21 cellular contexts compared by ENCODE assay signal in the genomic region with DNA sequence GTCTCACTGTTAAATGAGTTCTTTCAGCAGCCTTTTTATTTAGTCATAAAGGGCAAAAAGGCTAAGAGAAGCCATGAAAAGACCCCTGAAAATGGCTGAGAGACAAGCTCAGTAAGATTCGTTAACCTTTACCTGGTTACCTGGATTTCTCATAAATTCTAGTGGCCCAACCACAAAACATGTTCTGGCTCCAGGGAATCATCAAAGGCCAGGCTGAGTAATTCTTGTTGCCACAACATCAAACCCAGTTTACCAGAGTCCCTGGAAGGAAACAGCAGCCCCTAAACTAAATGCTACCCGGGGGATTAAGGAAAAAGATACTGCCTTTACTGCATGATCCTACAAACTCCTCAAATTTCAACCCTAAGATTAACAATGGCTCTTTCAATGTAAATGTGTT. TPM values are rescaled to one million over a fixed set of nuclear protein-coding genes. Genes with fewer than 3 reads are reported as not detected.
DNase-seq lines count a peak whose midpoint lies in the region; ATAC-seq and TF ChIP-seq lines count a peak whose summit lies in the region.
"Had no signal": no experiment of that assay in that cellular context is flagged by ENCODE, and none has a peak within 500 bp of the region (broad histone marks: within the 10 kb centered on the region; RNA-seq: fewer than 3 reads in every experiment).

No MANE protein-coding gene starts in this region.

- no peaks in the 10 kb centered on the region for H3K27me3 ChIP-seq in CD4-positive, alpha-beta T cell (ENCODE audit: control insufficient read depth, insufficient read depth, low read length)
- no peaks in the 10 kb centered on the region for H3K27me3 ChIP-seq in psoas muscle (ENCODE audit: insufficient read depth in 3 of 3, low read length in 2 of 3)
- H3K27me3 ChIP-seq: cardiac muscle cell, ovary, sigmoid colon, thyroid gland had no signal

- H3K9me3 Mint-ChIP-seq in CD4-positive, alpha-beta T cell = no peaks in the 10 kb centered on the region
- H3K9me3 Mint-ChIP-seq in stimulated activated naive CD8-positive, alpha-beta T cell treated with anti-CD3 and anti-CD28 coated beads, Interleukin-15, amount 100 ng/mL, for 72 hours = no peaks in the 10 kb centered on the region
- H3K9me3 Mint-ChIP-seq: naive B cell; stimulated activated naive B cell treated with anti-CD40 and anti-IgM and Interleukin-4, amounts not matched to agents 10 μg/mL and 1 μg/mL and 100 μg/mL, for 72 hours had no signal

- no peak for ATAC-seq in CD4-positive, alpha-beta T cell (ENCODE audit: poor library complexity)
- ATAC-seq in psoas muscle (no peak), Right ventricle myocardium superior (ENCODE audit: poor library complexity) (no peak), GM21786 (IDR thresholded peaks at IDR 0.05; ENCODE audit: unreplicated experiment) (no peak), GM18517 (IDR thresholded peaks at IDR 0.05; ENCODE audit: unreplicated experiment) (no peak)
- ATAC-seq in stimulated activated naive CD8-positive, alpha-beta T cell treated with anti-CD3 and anti-CD28 coated beads, Interleukin-15, amount 100 ng/mL, for 72 hours = no peak

- H3K27ac ChIP-seq in CD4-positive, alpha-beta T cell (ENCODE audit: low read depth, low read length) = peak overlapping the region; percentile 25
- H3K27ac ChIP-seq in epithelial cell of prostate (peak overlapping the region; percentile 11), psoas muscle (peak overlapping the region; percentile 42)
- H3K27ac ChIP-seq: cardiac muscle cell, ovary, sigmoid colon, thyroid gland, WERI-Rb-1 had no signal

- no peaks in the 10 kb centered on the region for H3K27me3 Mint-ChIP-seq in CD4-positive, alpha-beta T cell
- no peaks in the 10 kb centered on the region for H3K27me3 Mint-ChIP-seq in stimulated activated naive CD8-positive, alpha-beta T cell treated with anti-CD3 and anti-CD28 coated beads, Interleukin-15, amount 100 ng/mL, for 72 hours
- H3K27me3 Mint-ChIP-seq: naive B cell; stimulated activated naive B cell treated with anti-CD40 and anti-IgM and Interleukin-4, amounts not matched to agents 10 μg/mL and 1 μg/mL and 100 μg/mL, for 72 hours had no signal

- POLR2A ChIA-PET in CD4-positive, alpha-beta T cell (lab: Charles Lee) = interaction anchor here (0.8 to 11.1 kb wide), 6 partner anchors 7 to 37 kb away, joined by 4 to 106 read pairs (median 9); no protein-coding TSS in a partner anchor

- WGBS in psoas muscle, 3 donors = 53 to 71% (median 67%) methylated on average over 2 of the region's 2 CpGs

- H3K4me1 ChIP-seq in psoas muscle = peaks cover 62% of the 10 kb centered on the region
- H3K4me1 ChIP-seq: Caco-2 had no signal

- no peak overlapping the region for H3K27ac Mint-ChIP-seq in CD4-positive, alpha-beta T cell
- H3K27ac Mint-ChIP-seq in stimulated activated naive CD8-positive, alpha-beta T cell treated with anti-CD3 and anti-CD28 coated beads, Interleukin-15, amount 100 ng/mL, for 72 hours = peak overlapping the region in 1 of 2 donors; percentile 22

- no peak for TF ChIP-seq CTCF in CD4-positive, alpha-beta T cell (IDR thresholded peaks at IDR 0.05)
- TF ChIP-seq CTCF in LNCaP clone FGC (IDR thresholded peaks at IDR 0.05; ENCODE audit: control insufficient read depth, extremely low read depth, insufficient read depth) = no peak
- TF ChIP-seq CTCF in psoas muscle (IDR thresholded peaks at IDR 0.05) = no peak

- H3K36me3 Mint-ChIP-seq in CD4-positive, alpha-beta T cell (ENCODE audit: low read depth) = peaks cover 23% of the 10 kb centered on the region

- no peaks in the 10 kb centered on the region for H3K36me3 ChIP-seq in psoas muscle (ENCODE audit: insufficient read depth in 1 of 2, low read depth in 1 of 2)
- H3K36me3 ChIP-seq: cardiac muscle cell, ovary, sigmoid colon, thyroid gland had no signal

- DNase-seq in CD4-positive, alpha-beta T cell = no peak
- no peak for DNase-seq in LNCaP clone FGC (ENCODE audit: low read depth)
- DNase-seq in epithelial cell of prostate (ENCODE audit: low read depth, low spot score) = no peak
- no peak for DNase-seq in psoas muscle
- no peak for DNase-seq in Right ventricle myocardium superior
- DNase-seq in stimulated activated naive CD8-positive, alpha-beta T cell treated with anti-CD3 and anti-CD28 coated beads, Interleukin-15, amount 100 ng/mL, for 72 hours = no peak
- DNase-seq: activated gamma-delta T cell; Caco-2; erythroblast; mesendoderm; naive B cell; NCI-H1436 treated with DMSO at 0.1 percent for 48 hours; ovary; SIG-M5; sigmoid colon; stimulated activated naive B cell treated with anti-CD40 and anti-IgM and Interleukin-4, amounts not matched to agents 10 μg/mL and 1 μg/mL and 100 μg/mL, for 72 hours; thyroid gland; WERI-Rb-1 had no signal

- H3K4me3 ChIP-seq in LNCaP clone FGC (ENCODE audit: low read depth, low read length) = peak overlapping the region; percentile 20; the same call in 1 of the 2 replicates
- no peak overlapping the region for H3K4me3 ChIP-seq in psoas muscle
- H3K4me3 ChIP-seq: cardiac muscle cell, ovary, sigmoid colon, thyroid gland had no signal

- no peaks in the 10 kb centered on the region for H3K9me3 ChIP-seq in CD4-positive, alpha-beta T cell (ENCODE audit: control insufficient read depth, low read length)
- H3K9me3 ChIP-seq in psoas muscle = no peaks in the 10 kb centered on the region
- H3K9me3 ChIP-seq: Caco-2, ovary, sigmoid colon, thyroid gland had no signal

- H3K4me1 Mint-ChIP-seq in CD4-positive, alpha-beta T cell (ENCODE audit: low read depth) = peaks cover 31% of the 10 kb centered on the region
- H3K4me1 Mint-ChIP-seq in stimulated activated naive CD8-positive, alpha-beta T cell treated with anti-CD3 and anti-CD28 coated beads, Interleukin-15, amount 100 ng/mL, for 72 hours = peaks cover 54% of the 10 kb centered on the region

- intact Hi-C loops in CD4-positive, alpha-beta T cell (cut with DNase I, micrococcal nuclease) = no loop called here
- intact Hi-C loops in psoas muscle (cut with DNase I) = no loop called here
- intact Hi-C loops in Right ventricle myocardium superior (cut with DNase I) = no loop called here

- CTCF ChIA-PET in CD4-positive, alpha-beta T cell (lab: Charles Lee) = interaction anchor here (0.8 to 1.4 kb wide), 5 partner anchors 12 to 30 kb away, joined by 3 to 4 read pairs (median 3); no protein-coding TSS in a partner anchor

- H3K4me3 Mint-ChIP-seq in CD4-positive, alpha-beta T cell = no peak overlapping the region
- no peak overlapping the region for H3K4me3 Mint-ChIP-seq in stimulated activated naive CD8-positive, alpha-beta T cell treated with anti-CD3 and anti-CD28 coated beads, Interleukin-15, amount 100 ng/mL, for 72 hours
- H3K4me3 Mint-ChIP-seq: stimulated activated naive B cell treated with anti-CD40 and anti-IgM and Interleukin-4, amounts not matched to agents 10 μg/mL and 1 μg/mL and 100 μg/mL, for 72 hours had no signal

RNA-seq across cellular contexts. Expression of a gene that starts 15.8 kb away (rescaled TPM):
- total RNA-seq in CD4-positive, alpha-beta T cell = 100 to 1,000 TPM; 521 to 525 TPM
- total RNA-seq in psoas muscle = 10 to 100 TPM; 25.6 to 40.4 (median 34.0) TPM
- 10 to 100 TPM; 18.7 to 38.0 (median 23.9) TPM for polyA plus RNA-seq in psoas muscle
- total RNA-seq in Right ventricle myocardium superior = 32.3 TPM

Comparison
In these comparisons a context has a peak if more than half of its experiments do, and no peak if none do; other contexts are left out.
1. RNA of a gene that starts 15.8 kb away (total RNA-seq): 521 to 525 TPM in CD4-positive, alpha-beta T cell; 25.6 to 40.4 TPM in psoas muscle and 32.3 TPM in Right ventricle myocardium superior (single experiment); every median in the first group is over 10 times any median in the second.
2. Peak in every context shown above with its lines, with median percentiles within 50 percentile points of each other: H3K27ac ChIP-seq.